Comparison of ENCODE assay signal across 9 cellular contexts in the genomic region with DNA sequence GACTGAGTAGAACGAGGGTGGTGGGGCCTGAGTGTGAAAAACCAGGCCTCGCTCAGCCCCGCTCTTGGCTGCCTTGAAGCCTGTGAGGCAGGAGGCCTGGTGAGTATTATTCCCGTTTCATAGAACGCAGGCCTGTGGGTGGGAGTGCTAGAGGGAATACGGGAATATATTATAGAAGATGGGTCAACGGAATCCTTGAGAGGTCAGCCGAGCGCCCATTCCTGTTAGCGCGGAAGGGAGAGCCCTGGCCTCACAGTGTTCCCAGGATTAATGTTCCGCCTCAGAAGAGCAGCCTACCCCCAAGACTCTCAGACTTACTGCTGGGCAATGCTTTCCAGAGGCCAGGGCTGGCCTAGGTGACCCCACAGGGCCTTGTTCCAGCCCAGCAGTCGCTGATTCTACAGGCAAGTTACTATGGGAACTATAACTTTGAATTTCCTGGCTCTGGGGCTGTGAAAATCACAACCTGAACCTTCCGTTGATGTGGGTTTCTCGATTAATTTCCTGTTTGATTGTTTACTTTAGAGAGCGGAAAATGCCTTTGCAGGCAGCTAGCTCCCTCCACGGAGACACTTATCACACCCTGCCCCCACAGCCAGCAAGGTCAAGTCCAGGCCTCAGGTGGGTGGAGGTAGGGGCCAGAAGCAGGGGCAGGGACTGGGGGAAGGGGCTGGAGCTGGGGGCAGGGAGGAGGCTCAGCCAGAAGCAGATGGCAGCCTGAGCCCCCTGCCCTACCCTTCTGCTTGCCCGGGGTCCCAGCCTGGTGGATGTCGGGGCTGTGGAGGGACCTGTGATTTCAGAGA.
DNase-seq lines count a peak whose midpoint lies in the region; ATAC-seq, FAIRE-seq and TF ChIP-seq lines count a peak whose summit lies in the region.
"Had no signal": no experiment of that assay in that cellular context is flagged by ENCODE, and none has a peak within 500 bp of the region (broad histone marks: within the 10 kb centered on the region; RNA-seq: fewer than 3 reads in every experiment).

No MANE protein-coding gene starts in this region.

- H3K4me3 Mint-ChIP-seq in activated T-cell treated with anti-CD3 and anti-CD28 coated beads, Interleukin-2, amount 50 U/mL, for 4 hours, result peak overlapping the region; percentile 30

- H3K9me3 Mint-ChIP-seq in activated T-cell treated with anti-CD3 and anti-CD28 coated beads, Interleukin-2, amount 50 U/mL, for 4 hours, result no peaks in the 10 kb centered on the region

- H3K4me1 Mint-ChIP-seq in activated T-cell treated with anti-CD3 and anti-CD28 coated beads, Interleukin-2, amount 50 U/mL, for 4 hours (ENCODE audit: low read depth), result peaks cover 71% of the 10 kb centered on the region

- H3K36me3 ChIP-seq in HUES6 (ENCODE audit: control insufficient read depth, insufficient read depth, low read length) (no peaks in the 10 kb centered on the region), smooth muscle cell (ENCODE audit: low read depth) (no peaks in the 10 kb centered on the region)

- peak overlapping the region; percentile 69 for H3K4me2 ChIP-seq in smooth muscle cell

- no peaks in the 10 kb centered on the region for H3K36me3 Mint-ChIP-seq in activated T-cell treated with anti-CD3 and anti-CD28 coated beads, Interleukin-2, amount 50 U/mL, for 4 hours (ENCODE audit: insufficient read depth)

- H3K9me3 ChIP-seq in HUES6 (ENCODE audit: control insufficient read depth, insufficient read depth, low read depth, low read length) (no peaks in the 10 kb centered on the region), smooth muscle cell (replicated peaks; ENCODE audit: low read depth) (no peaks in the 10 kb centered on the region)

- H3K27me3 ChIP-seq in HUES6 (ENCODE audit: control insufficient read depth, insufficient read depth, low read length), result no peaks in the 10 kb centered on the region
- H3K27me3 ChIP-seq in smooth muscle cell (ENCODE audit: low read depth), result no peaks in the 10 kb centered on the region

- DNase-seq in activated T-cell treated with anti-CD3 and anti-CD28 coated beads, Interleukin-2, amount 50 U/mL, for 4 hours, result no peak
- DNase-seq in left cardiac atrium (peak; percentile 75), smooth muscle cell (lab: John Stamatoyannopoulos, UW; ENCODE audit: unreplicated experiment) (no peak), HUDEP-2 (lab: John Stamatoyannopoulos, UW; ENCODE audit: unreplicated experiment in 76 of 76) (no peak), AG08396 (ENCODE audit: low spot score) (no peak), urothelium cell line (ENCODE audit: low spot score) (no peak), omental fat pad (ENCODE audit: low spot score) (no peak)

- H3K9ac ChIP-seq in HUES6 (ENCODE audit: low read length) (no peak overlapping the region), smooth muscle cell (ENCODE audit: low read depth) (peak overlapping the region; percentile 68)

- H3F3A ChIP-seq in smooth muscle cell (ENCODE audit: low read depth), result peaks cover 34% of the 10 kb centered on the region

- H3K4me1 ChIP-seq in HUES6 (ENCODE audit: control insufficient read depth, insufficient read depth, low read length) (peaks cover 35% of the 10 kb centered on the region), smooth muscle cell (ENCODE audit: low read depth) (peaks cover 32% of the 10 kb centered on the region)

- FAIRE-seq in urothelium cell line (lab: Jason Lieb, UNC), result no peak

- intact Hi-C loops in left cardiac atrium (cut with DNase I), result loop anchor here in 1 of 2 donors (10.0 kb wide), 1 partner anchor 128 kb away; no protein-coding TSS in a partner anchor

- WGBS in smooth muscle cell (ENCODE audit: low lambda C conversion rate), result 50% methylated on average over 19 of the region's 19 CpGs

- H3K4me3 ChIP-seq in HUES6 (ENCODE audit: low read depth, low read length), result no peak overlapping the region
- H3K4me3 ChIP-seq in smooth muscle cell, result no peak overlapping the region

- no peak for TF ChIP-seq CTCF in smooth muscle cell (IDR thresholded peaks at IDR 0.05; ENCODE audit: borderline replicate concordance, insufficient read depth, poor library complexity, severe bottlenecking)
- TF ChIP-seq CTCF in omental fat pad (IDR thresholded peaks at IDR 0.05), result no peak

- H4K20me1 ChIP-seq in smooth muscle cell (ENCODE audit: low read depth), result no peaks in the 10 kb centered on the region

- H2AFZ ChIP-seq in smooth muscle cell (ENCODE audit: low read depth), result no peak overlapping the region

- H3K27ac ChIP-seq in HUES6 (ENCODE audit: low read depth, low read length), result peak overlapping the region; percentile 20; the same call in 1 of the 2 replicates
- peak overlapping the region; percentile 97 for H3K27ac ChIP-seq in smooth muscle cell (ENCODE audit: low read depth)

- peak; percentile 35 to 53 for ATAC-seq in activated T-cell treated with anti-CD3 and anti-CD28 coated beads, Interleukin-2, amount 50 U/mL, for 4 hours
- ATAC-seq in left cardiac atrium, result peak; percentile 38 to 52
- no peak for ATAC-seq in omental fat pad (ENCODE audit: low FRiP score)
- ATAC-seq: HCT116 had no signal

- peaks cover 3% of the 10 kb centered on the region for H3K79me2 ChIP-seq in smooth muscle cell (ENCODE audit: low read depth)

- no peaks in the 10 kb centered on the region for H3K27me3 Mint-ChIP-seq in activated T-cell treated with anti-CD3 and anti-CD28 coated beads, Interleukin-2, amount 50 U/mL, for 4 hours (ENCODE audit: low read depth)
